9 cellular contexts compared by ENCODE assay signal in the genomic region with DNA sequence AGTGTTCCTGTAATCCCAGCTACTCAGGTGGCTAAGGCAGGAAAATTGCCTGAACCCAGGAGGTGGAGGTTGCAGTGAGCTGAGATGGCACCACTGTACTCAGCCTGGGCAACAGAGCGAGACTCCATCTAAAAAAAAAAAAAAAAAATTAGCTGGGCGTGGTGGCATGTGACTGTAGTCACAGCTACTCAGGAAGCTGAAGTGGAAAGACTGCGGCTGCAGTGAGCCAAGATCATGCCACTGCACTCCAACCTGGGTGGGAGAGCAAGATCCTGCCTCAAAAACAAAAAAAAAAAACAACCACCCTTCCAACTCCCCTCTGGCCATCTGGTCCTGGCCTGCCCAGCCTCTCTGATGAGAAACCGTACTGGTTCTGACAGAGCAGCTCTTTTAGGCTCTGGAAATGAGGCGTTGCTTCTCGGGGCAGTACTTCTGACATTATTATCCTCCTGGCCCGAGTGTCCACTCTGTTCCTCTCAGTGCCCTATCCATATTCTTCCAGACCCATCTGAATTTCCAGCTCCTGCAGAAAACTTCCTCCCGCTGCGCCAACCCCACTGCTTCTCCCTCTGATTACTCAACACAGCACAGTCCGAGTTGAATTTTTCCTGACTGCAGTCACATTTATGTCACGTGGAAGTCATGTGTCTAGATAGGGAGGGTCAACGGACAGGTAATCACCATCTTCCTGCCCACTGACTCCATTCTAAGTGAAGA. TPM values are rescaled to one million over a fixed set of nuclear protein-coding genes. Genes with fewer than 3 reads are reported as not detected.
DNase-seq lines count a peak whose midpoint lies in the region; ATAC-seq, FAIRE-seq and TF ChIP-seq lines count a peak whose summit lies in the region.
"Had no signal": no experiment of that assay in that cellular context is flagged by ENCODE, and none has a peak within 500 bp of the region (broad histone marks: within the 10 kb centered on the region; RNA-seq: fewer than 3 reads in every experiment).

No MANE protein-coding gene starts in this region.

- H3K9me3 Mint-ChIP-seq in activated T-cell treated with anti-CD3 and anti-CD28 coated beads, Interleukin-2, amount 50 U/mL, for 72 hours = no peaks in the 10 kb centered on the region

- H3K9ac ChIP-seq in Karpas-422 (ENCODE audit: low read length) = no peak overlapping the region

- no peak overlapping the region for H2AFZ ChIP-seq in Karpas-422 (ENCODE audit: low read length)

- H3K4me1 Mint-ChIP-seq in activated T-cell treated with anti-CD3 and anti-CD28 coated beads, Interleukin-2, amount 50 U/mL, for 72 hours (ENCODE audit: low read depth) = peaks cover 9% of the 10 kb centered on the region

- H3K79me2 ChIP-seq in Karpas-422 (ENCODE audit: low read length) = peaks cover 92% of the 10 kb centered on the region

- 57 to 60% methylated on average over 11 to 12 of the region's 12 CpGs for WGBS in transverse colon (ENCODE audit: low coverage in 1 of 2), 2 donors

- H3K36me3 Mint-ChIP-seq in activated T-cell treated with anti-CD3 and anti-CD28 coated beads, Interleukin-2, amount 50 U/mL, for 72 hours (ENCODE audit: insufficient read depth in 2 of 2) = peaks cover 2 to 10% of the 10 kb centered on the region in 2 donors

- no peaks in the 10 kb centered on the region for H3K9me3 ChIP-seq in transverse colon
- no peaks in the 10 kb centered on the region for H3K9me3 ChIP-seq in Karpas-422 (ENCODE audit: low read length)

- H3K4me3 Mint-ChIP-seq in activated T-cell treated with anti-CD3 and anti-CD28 coated beads, Interleukin-2, amount 50 U/mL, for 72 hours = no peak overlapping the region

- H3K27me3 ChIP-seq in transverse colon (no peaks in the 10 kb centered on the region), Karpas-422 (ENCODE audit: low read length) (no peaks in the 10 kb centered on the region)

- H3K36me3 ChIP-seq in transverse colon (peaks cover 0 to 28% (median 9%) of the 10 kb centered on the region in 4 donors), Karpas-422 (ENCODE audit: insufficient read depth, low read length) (peaks cover 55% of the 10 kb centered on the region)

- no peak for FAIRE-seq in HTR-8/SVneo (lab: Jason Lieb, UNC)

- H3K27ac ChIP-seq in transverse colon (peak overlapping the region in 3 of 4 donors; percentile 20 to 35 (median 31)), Karpas-422 (ENCODE audit: low read length) (no peak overlapping the region)
- H3K27ac ChIP-seq: HL-60 had no signal

- H3K9me2 ChIP-seq in Karpas-422 (replicated peaks; ENCODE audit: insufficient read depth, low read length) = no peaks in the 10 kb centered on the region

- H3K4me1 ChIP-seq in transverse colon (peaks cover 10 to 35% (median 19%) of the 10 kb centered on the region in 4 donors), Karpas-422 (ENCODE audit: low read length) (peaks cover 27% of the 10 kb centered on the region)

- H3K27me3 Mint-ChIP-seq in activated T-cell treated with anti-CD3 and anti-CD28 coated beads, Interleukin-2, amount 50 U/mL, for 72 hours (ENCODE audit: low read depth) = no peaks in the 10 kb centered on the region

- no peak for TF ChIP-seq CTCF in choroid plexus epithelial cell (conservative IDR thresholded peaks at IDR 0.05; ENCODE audit: low read depth, low read length)
- TF ChIP-seq CTCF in transverse colon (IDR thresholded peaks at IDR 0.05) = no peak

- no peak overlapping the region for H3K4me2 ChIP-seq in Karpas-422 (ENCODE audit: low read depth, low read length, poor library complexity, severe bottlenecking)

- H3K4me3 ChIP-seq in choroid plexus epithelial cell (ENCODE audit: low read depth, low read length) = no peak overlapping the region
- H3K4me3 ChIP-seq in transverse colon = no peak overlapping the region
- no peak overlapping the region for H3K4me3 ChIP-seq in Karpas-422 (ENCODE audit: low read length)

- in situ Hi-C loops in transverse colon (cut with MboI; ENCODE audit: low pct_ligation_motif_present in 1 of 4, low pct_unique_long_range_greater_than_20kb in 1 of 4, low sequenced_read_pairs in 3 of 4) = no loop called here

- no peak for DNase-seq in activated T-cell treated with anti-CD3 and anti-CD28 coated beads, Interleukin-2, amount 50 U/mL, for 72 hours
- no peak for DNase-seq in activated T-cell treated with anti-CD3 and anti-CD28 coated beads, Interleukin-2, amount 50 U/mL, for 48 hours
- DNase-seq in choroid plexus epithelial cell (ENCODE audit: low read depth) = peak; percentile 29
- DNase-seq in left lobe of liver (ENCODE audit: low spot score) = peak; percentile 64
- no peak for DNase-seq in transverse colon
- DNase-seq in Karpas-422 = no peak
- no peak for DNase-seq in NCI-H1930 (lab: John Stamatoyannopoulos, UW)
- no peak for DNase-seq in HTR-8/SVneo (ENCODE audit: insufficient read length, low spot score)

- H3K27ac Mint-ChIP-seq in activated T-cell treated with anti-CD3 and anti-CD28 coated beads, Interleukin-2, amount 50 U/mL, for 72 hours = peak overlapping the region; percentile 50

- intact Hi-C loops in transverse colon (cut with DNase I; ENCODE audit: low total_unique reads) = no loop called here

- no peak for TF ChIP-seq POLR2A in transverse colon (IDR thresholded peaks at IDR 0.05)

- no peak for ATAC-seq in activated T-cell treated with anti-CD3 and anti-CD28 coated beads, Interleukin-2, amount 50 U/mL, for 72 hours (replicated peaks in 1 of 2)
- ATAC-seq in left lobe of liver = peak; percentile 75

- peaks cover 61% of the 10 kb centered on the region for H4K20me1 ChIP-seq in Karpas-422 (ENCODE audit: insufficient read depth, low read depth, low read length)

- TF ChIP-seq EP300 in transverse colon (IDR thresholded peaks at IDR 0.05; ENCODE audit: low read depth) = no peak

RNA-seq across cellular contexts. Expression of gene GGA2, which starts 13.3 kb away (rescaled TPM):
- 10 to 100 TPM; 85.5 to 86.6 TPM for total RNA-seq in activated T-cell treated with anti-CD3 and anti-CD28 coated beads, Interleukin-2, amount 50 U/mL, for 72 hours
- total RNA-seq in left lobe of liver = 30.2 TPM
- 10 to 100 TPM; 21.7 to 51.8 (median 36.9) TPM for total RNA-seq in transverse colon
- total RNA-seq in Karpas-422 (2014; rRNA removed; shearing (Covaris generic); ENCODE audit: low replicate concordance) = 109 and 123 TPM in 2 replicates

RNA-seq across cellular contexts. Expression of gene COG7, which starts 44.0 kb away (rescaled TPM):
- 10 to 100 TPM; 23.6 to 24.3 TPM for total RNA-seq in activated T-cell treated with anti-CD3 and anti-CD28 coated beads, Interleukin-2, amount 50 U/mL, for 72 hours
- total RNA-seq in left lobe of liver = 6.8 TPM
- total RNA-seq in transverse colon = 100 to 1,000 TPM in 1 of 4 donors, 10 to 100 TPM in 3; 37.1 to 121 (median 54.6) TPM
- 18.6 and 21.3 TPM in 2 replicates for total RNA-seq in Karpas-422 (2014; rRNA removed; shearing (Covaris generic); ENCODE audit: low replicate concordance)

Comparison
In these comparisons a context has a peak if more than half of its experiments do, and no peak if none do; other contexts are left out.
1. DNase-seq: peak in choroid plexus epithelial cell (single experiment) and left lobe of liver (single experiment); none in activated T-cell treated with anti-CD3 and anti-CD28 coated beads, Interleukin-2, amount 50 U/mL, for 72 hours (0 of 2), activated T-cell treated with anti-CD3 and anti-CD28 coated beads, Interleukin-2, amount 50 U/mL, for 48 hours (0 of 2), transverse colon (single experiment), Karpas-422 (single experiment), NCI-H1930 (0 of 2) and HTR-8/SVneo (single experiment).